ENCODE assay signal across 8 cellular contexts in genomic region chr2:182784777-182785176, GRCh38.
DNase-seq lines count a peak whose midpoint lies in the region; ATAC-seq and TF ChIP-seq lines count a peak whose summit lies in the region.

No MANE protein-coding gene starts in this region.

- TF ChIP-seq CTCF in MCF 10A (IDR thresholded peaks at IDR 0.05; ENCODE audit: unreplicated experiment), result peak; percentile 49
- peak; percentile 43 for TF ChIP-seq CTCF in mucosa of descending colon (IDR thresholded peaks at IDR 0.05)
- peak in 1 of 2 donors; percentile 26 for TF ChIP-seq CTCF in left lung (IDR thresholded peaks at IDR 0.05)

- H3K27ac ChIP-seq in left lung, result no peak overlapping the region

- CTCF ChIA-PET in MCF 10A (lab: Yijun Ruan, JAX), result interaction anchor here (0.6 to 3.3 kb wide), 24 partner anchors 10 to 1479 kb away, joined by 3 to 26 read pairs (median 4); no protein-coding TSS in a partner anchor

- H3K4me1 Mint-ChIP-seq in MCF 10A (ENCODE audit: insufficient read depth, unreplicated experiment) (no peaks in the 10 kb centered on the region), immature natural killer cell (no peaks in the 10 kb centered on the region)

- H3K4me3 ChIP-seq in mucosa of descending colon (no peak overlapping the region), left lung (no peak overlapping the region)

- H3K9me3 ChIP-seq in mucosa of descending colon (no peaks in the 10 kb centered on the region), left lung (no peaks in the 10 kb centered on the region)

- intact Hi-C loops in MCF 10A (cut with micrococcal nuclease), result loop anchor here (5.0 kb wide), 1 partner anchor 198 kb away; no protein-coding TSS in a partner anchor
- intact Hi-C loops in mucosa of descending colon (cut with DNase I, micrococcal nuclease), result no loop called here
- intact Hi-C loops in left lung (cut with DNase I), result no loop called here

- no peaks in the 10 kb centered on the region for H3K27me3 ChIP-seq in left lung

- POLR2A ChIA-PET in MCF 10A (lab: Yijun Ruan, JAX), result interaction anchor here (1.0 kb wide), 1 partner anchor 196 kb away, joined by 3 read pairs; no protein-coding TSS in a partner anchor

- no TSS peak for BruUV-seq in MCF 10A (replicated peaks; lab: Mats Ljungman, UMichigan)

- H3K4me1 ChIP-seq in mucosa of descending colon (ENCODE audit: low read depth) (no peaks in the 10 kb centered on the region), left lung (no peaks in the 10 kb centered on the region)

- H3K27me3 Mint-ChIP-seq in MCF 10A (ENCODE audit: insufficient read depth, unreplicated experiment) (no peaks in the 10 kb centered on the region), immature natural killer cell (ENCODE audit: low read depth in 3 of 3) (peaks cover 0 to 4% (median 0%) of the 10 kb centered on the region in 3 donors)

- ATAC-seq in mucosa of descending colon, result no peak
- ATAC-seq in left lung, result no peak

- DNase-seq in SHP77 (lab: John Stamatoyannopoulos, UW), result peak; percentile 16 to 22
- DNase-seq in SHP77 treated with DMSO at 0.1 percent for 48 hours (lab: John Stamatoyannopoulos, UW), result no peak
- DNase-seq in NCI-H1105 (lab: John Stamatoyannopoulos, UW), result peak; percentile 22
- peak; percentile 34 for DNase-seq in MCF 10A (ENCODE audit: unreplicated experiment)
- DNase-seq in mucosa of descending colon, result no peak
- DNase-seq in left lung, result no peak
- DNase-seq in stimulated activated CD4-positive, alpha-beta T cell treated with anti-CD3 and anti-CD28 coated beads, Interleukin-2, amount 100 ng/mL, for 48 hours, result no peak
- DNase-seq in immature natural killer cell, result no peak

- no peaks in the 10 kb centered on the region for H3K36me3 ChIP-seq in mucosa of descending colon (ENCODE audit: low read depth)
- peaks cover 0 to 6% of the 10 kb centered on the region in 2 donors for H3K36me3 ChIP-seq in left lung

- H3K9me3 Mint-ChIP-seq in MCF 10A (ENCODE audit: unreplicated experiment) (no peaks in the 10 kb centered on the region), immature natural killer cell (no peaks in the 10 kb centered on the region)

- H3K36me3 Mint-ChIP-seq in MCF 10A (ENCODE audit: insufficient read depth, unreplicated experiment) (peaks cover 32% of the 10 kb centered on the region), immature natural killer cell (peaks cover 19 to 24% (median 22%) of the 10 kb centered on the region in 3 donors)

- H3K4me3 Mint-ChIP-seq in MCF 10A (ENCODE audit: unreplicated experiment) (no peak overlapping the region), immature natural killer cell (no peak overlapping the region)

- no peak overlapping the region for H3K27ac Mint-ChIP-seq in MCF 10A (ENCODE audit: low read depth, unreplicated experiment)
- H3K27ac Mint-ChIP-seq in immature natural killer cell, result no peak overlapping the region

Comparison
In these comparisons a context has a peak if more than half of its experiments do, and no peak if none do; other contexts are left out.
1. DNase-seq: peak in SHP77 (2 of 2), NCI-H1105 (single experiment) and MCF 10A (single experiment); none in SHP77 treated with DMSO at 0.1 percent for 48 hours (single experiment), mucosa of descending colon (0 of 3), left lung (0 of 2), stimulated activated CD4-positive, alpha-beta T cell treated with anti-CD3 and anti-CD28 coated beads, Interleukin-2, amount 100 ng/mL, for 48 hours (0 of 2) and immature natural killer cell (0 of 3).